In genomic region chr11:6219359-6219758, GRCh38 we compare ENCODE assay signal across 1 cellular context.
A peak's percentile ranks its signal among the peaks of the same experiment; 100 is the strongest.
TF ChIP-seq lines count a peak whose summit lies in the region.

No MANE protein-coding gene starts in this region.

TF ChIP-seq in K562, 482 proteins besides CTCF, POLR2A, EP300 and RAD21:
- TF ChIP-seq FOSL1 (tag; conservative IDR thresholded peaks at IDR 0.05), result 0 out of 2 replicates have a peak, but pooled peaks have one; percentile 25
- no peak for TF ChIP-seq NR1H2 (CRISPR knock-in tag; IDR thresholded peaks at IDR 0.05)
